In genomic region chr20:347640-348484, GRCh38 we compare ENCODE assay signal across 8 cellular contexts. TPM values are rescaled to one million over a fixed set of nuclear protein-coding genes. Genes with fewer than 3 reads are reported as not detected.
DNase-seq lines count a peak whose midpoint lies in the region; ATAC-seq, FAIRE-seq and TF ChIP-seq lines count a peak whose summit lies in the region.

No MANE protein-coding gene starts in this region.

- H3K27ac ChIP-seq in C4-2B (peak overlapping the region; percentile 88), colonic mucosa (peak overlapping the region; percentile 94)

- intact Hi-C loops in colonic mucosa (cut with DNase I), result no loop called here

- no peaks in the 10 kb centered on the region for H3K36me3 ChIP-seq in colonic mucosa

- H3K9ac ChIP-seq in colonic mucosa (ENCODE audit: low read depth in 2 of 2, low read length in 2 of 2), result peak overlapping the region; percentile 81 to 84

- TF ChIP-seq CTCF in C4-2B (conservative IDR thresholded peaks at IDR 0.05), result no peak
- TF ChIP-seq CTCF in colonic mucosa (IDR thresholded peaks at IDR 0.05), result no peak

- H3K4me3 ChIP-seq in colonic mucosa, result peak overlapping the region; percentile 88

- peak; percentile 78 for ATAC-seq in HG03354 (IDR thresholded peaks at IDR 0.05; ENCODE audit: poor library complexity, severe bottlenecking, unreplicated experiment)

- no peaks in the 10 kb centered on the region for H3K27me3 ChIP-seq in colonic mucosa

- peak; percentile 91 for FAIRE-seq in GM19239 (lab: Jason Lieb, UNC)

- H3K4me1 ChIP-seq in colonic mucosa, result no peaks in the 10 kb centered on the region

- DNase-seq in GM19239 (ENCODE audit: insufficient read length, low spot score) (peak; percentile 88), NCI-H345 treated with DMSO at 0.1 percent for 48 hours (lab: John Stamatoyannopoulos, UW; ENCODE audit: unreplicated experiment) (peak; percentile 96), colonic mucosa (peak; percentile 87), kidney glomerular epithelial cell (lab: John Stamatoyannopoulos, UW) (peak; percentile 77)
- DNase-seq in activated CD4-positive, CD25-positive, alpha-beta regulatory T cell treated with anti-CD3 and anti-CD28 coated beads, Interleukin-2, amount 50 U/mL, for 72 hours, result peak; percentile 66
- peak; percentile 86 for DNase-seq in stimulated activated CD4-positive, alpha-beta T cell treated with anti-CD3 and anti-CD28 coated beads, Interleukin-15, amount 100 ng/mL, for 24 hours

- no peaks in the 10 kb centered on the region for H3K9me3 ChIP-seq in colonic mucosa

RNA-seq across cellular contexts. Expression of gene NRSN2, which starts 1.0 kb away (rescaled TPM):
- 10 to 100 TPM; 11.2 to 18.3 TPM for total RNA-seq in colonic mucosa

RNA-seq across cellular contexts. Expression of gene SOX12, which starts 22.5 kb away (rescaled TPM):
- total RNA-seq in colonic mucosa, result 1 to 10 TPM; 5.0 to 7.5 TPM

RNA-seq across cellular contexts. Expression of gene TRIB3, which starts 32.7 kb away (rescaled TPM):
- total RNA-seq in colonic mucosa, result 10 to 100 TPM; 13.5 to 48.5 TPM

RNA-seq across cellular contexts. Expression of gene ZCCHC3, which starts 50.5 kb away (rescaled TPM):
- 10 to 100 TPM; 13.7 to 15.6 TPM for total RNA-seq in colonic mucosa

RNA-seq across cellular contexts. Expression of gene C20orf96, which starts 57.3 kb away (rescaled TPM):
- total RNA-seq in colonic mucosa, result 1 to 10 TPM; 7.9 to 8.2 TPM

Comparison
In these comparisons a context has a peak if more than half of its experiments do, and no peak if none do; other contexts are left out.
1. Peak in every context shown above with its lines: DNase-seq, ATAC-seq, H3K4me3 ChIP-seq and H3K27ac ChIP-seq.